11 cellular contexts compared by ENCODE assay signal in genomic region chr12:45509187-45509586, GRCh38.
A peak's percentile ranks its signal among the peaks of the same experiment; 100 is the strongest.
DNase-seq lines count a peak whose midpoint lies in the region; ATAC-seq lines count a peak whose summit lies in the region.
"Had no signal": no experiment of that assay in that cellular context is flagged by ENCODE, and none has a peak within 500 bp of the region (broad histone marks: within the 10 kb centered on the region; RNA-seq: fewer than 3 reads in every experiment).

No MANE protein-coding gene starts in this region.

- ATAC-seq in GM18868 (IDR thresholded peaks at IDR 0.05; ENCODE audit: unreplicated experiment) (peak; percentile 93), HG03095 (IDR thresholded peaks at IDR 0.05; ENCODE audit: unreplicated experiment) (peak; percentile 49), memory B cell (ENCODE audit: low read depth) (peak; percentile 94)

- H3K4me1 Mint-ChIP-seq in memory B cell, result no peaks in the 10 kb centered on the region
- H3K4me1 Mint-ChIP-seq: activated naive CD8-positive, alpha-beta T cell treated with anti-CD3 and anti-CD28 coated beads for 36 hours had no signal

- no peak overlapping the region for H3K4me3 Mint-ChIP-seq in memory B cell
- H3K4me3 Mint-ChIP-seq: activated naive CD8-positive, alpha-beta T cell treated with anti-CD3 and anti-CD28 coated beads for 36 hours; CD4-positive, alpha-beta T cell had no signal

- peaks cover 2% of the 10 kb centered on the region for H3K27me3 Mint-ChIP-seq in memory B cell
- H3K27me3 Mint-ChIP-seq: activated naive CD8-positive, alpha-beta T cell treated with anti-CD3 and anti-CD28 coated beads for 36 hours; CD4-positive, alpha-beta T cell had no signal

- DNase-seq in SKM-1 treated with dmso at 0.1 percent for 144 hours (lab: John Stamatoyannopoulos, UW; ENCODE audit: unreplicated experiment) (peak; percentile 52), memory B cell (ENCODE audit: low spot score in 2 of 2) (peak in 1 of 2 donors; percentile 17), NCI-H2081 treated with DMSO at 0.1 percent for 48 hours (lab: John Stamatoyannopoulos, UW) (no peak), NCI-H446 treated with DMSO at 0.1 percent for 48 hours (lab: John Stamatoyannopoulos, UW) (no peak)
- DNase-seq in stimulated activated CD4-positive, alpha-beta T cell treated with anti-CD3 and anti-CD28 coated beads, Interleukin-12 subunit alpha, Interleukin-12 subunit beta, amount 100 ng/mL, for 4 hours, result no peak
- DNase-seq: activated naive CD8-positive, alpha-beta T cell treated with anti-CD3 and anti-CD28 coated beads for 36 hours; CD4-positive, alpha-beta T cell; sigmoid colon; T1000 had no signal

- H3K27ac Mint-ChIP-seq in memory B cell, result no peak overlapping the region
- H3K27ac Mint-ChIP-seq: activated naive CD8-positive, alpha-beta T cell treated with anti-CD3 and anti-CD28 coated beads for 36 hours; CD4-positive, alpha-beta T cell had no signal

- peaks cover 5% of the 10 kb centered on the region for H3K9me3 Mint-ChIP-seq in memory B cell
- H3K9me3 Mint-ChIP-seq: activated naive CD8-positive, alpha-beta T cell treated with anti-CD3 and anti-CD28 coated beads for 36 hours had no signal

- peaks cover 3% of the 10 kb centered on the region for H3K36me3 Mint-ChIP-seq in memory B cell
- H3K36me3 Mint-ChIP-seq: activated naive CD8-positive, alpha-beta T cell treated with anti-CD3 and anti-CD28 coated beads for 36 hours had no signal
